Comparison of ENCODE assay signal across 23 cellular contexts in genomic region chr6:1315201-1315559, GRCh38. TPM values are rescaled to one million over a fixed set of nuclear protein-coding genes. Genes with fewer than 3 reads are reported as not detected.
A peak's percentile ranks its signal among the peaks of the same experiment; 100 is the strongest.
DNase-seq lines count a peak whose midpoint lies in the region; ATAC-seq and TF ChIP-seq lines count a peak whose summit lies in the region.
"Had no signal": no experiment of that assay in that cellular context is flagged by ENCODE, and none has a peak within 500 bp of the region (broad histone marks: within the 10 kb centered on the region; RNA-seq: fewer than 3 reads in every experiment).

No MANE protein-coding gene starts in this region.

- 37 to 58% (median 44%) methylated on average over 1 of the region's 1 CpG for WGBS in stomach, 5 donors
- 65 to 88% methylated on average over 1 of the region's 1 CpG for WGBS in thyroid gland, 2 donors

- H3K36me3 ChIP-seq in lower lobe of right lung, result no peaks in the 10 kb centered on the region
- H3K36me3 ChIP-seq in stomach, result no peaks in the 10 kb centered on the region
- no peaks in the 10 kb centered on the region for H3K36me3 ChIP-seq in thyroid gland
- H3K36me3 ChIP-seq: adrenal gland, breast epithelium, gastroesophageal sphincter, tibial nerve had no signal

- DNase-seq in GM20000 (ENCODE audit: low spot score) (peak; percentile 29), lower lobe of right lung (no peak), stomach (no peak), DMS 273 treated with DMSO at 0.1 percent for 48 hours (lab: John Stamatoyannopoulos, UW) (no peak), thyroid gland (no peak), cardiac septum (ENCODE audit: low spot score) (no peak)
- DNase-seq: activated CD4-positive, alpha-beta T cell treated with anti-CD3 and anti-CD28 coated beads for 4 hours; activated effector memory CD4-positive, alpha-beta T cell treated with Interleukin-2 at 50 U/mL for 16 hours; adrenal gland; AML-193; dermis blood vessel endothelial cell; kidney glomerular epithelial cell; mammary epithelial cell; NCI-H1417 treated with DMSO at 0.1 percent for 48 hours; NCI-H510A; stimulated activated naive CD8-positive, alpha-beta T cell treated with anti-CD3 and anti-CD28 coated beads, Interleukin-15, Interleukin-2, amounts not matched to agents 100 U/mL and 50 U/mL, for 24 hours; SW 1271 had no signal

- H3K27me3 ChIP-seq in lower lobe of right lung (ENCODE audit: low read depth), result peaks cover 51% of the 10 kb centered on the region
- H3K27me3 ChIP-seq in stomach, result peaks cover 0 to 63% (median 30%) of the 10 kb centered on the region in 3 donors
- no peaks in the 10 kb centered on the region for H3K27me3 ChIP-seq in thyroid gland

- ATAC-seq in lower lobe of right lung, result no peak
- ATAC-seq: gastroesophageal sphincter; stimulated activated naive CD8-positive, alpha-beta T cell treated with anti-CD3 and anti-CD28 coated beads, Interleukin-15, Interleukin-2, amounts not matched to agents 100 U/mL and 50 U/mL, for 24 hours had no signal

- H3K9me3 ChIP-seq in lower lobe of right lung, result no peaks in the 10 kb centered on the region
- H3K9me3 ChIP-seq in stomach, result no peaks in the 10 kb centered on the region
- no peaks in the 10 kb centered on the region for H3K9me3 ChIP-seq in thyroid gland
- H3K9me3 ChIP-seq: adrenal gland, breast epithelium, gastroesophageal sphincter had no signal

- TF ChIP-seq POLR2A in stomach (IDR thresholded peaks at IDR 0.05), result no peak
- TF ChIP-seq POLR2A in thyroid gland (IDR thresholded peaks at IDR 0.05), result no peak

- peaks cover 37% of the 10 kb centered on the region for H3K4me1 ChIP-seq in lower lobe of right lung
- H3K4me1 ChIP-seq in stomach, result peaks cover 5 to 47% (median 35%) of the 10 kb centered on the region in 4 donors
- peaks cover 4 to 24% of the 10 kb centered on the region in 2 donors for H3K4me1 ChIP-seq in thyroid gland

- peaks cover 58% of the 10 kb centered on the region for H3K27me3 Mint-ChIP-seq in brain

- intact Hi-C loops in lower lobe of right lung (cut with DNase I) (no loop called here), stomach (cut with DNase I; ENCODE audit: low total_unique reads) (no loop called here), thyroid gland (cut with DNase I) (no loop called here), cardiac septum (cut with DNase I) (no loop called here)

- no peaks in the 10 kb centered on the region for H3K36me3 Mint-ChIP-seq in brain

- peak overlapping the region; percentile 46 to 82 (median 73) for H3K4me3 Mint-ChIP-seq in brain

- peak overlapping the region; percentile 50 for H3K4me3 ChIP-seq in lower lobe of right lung
- H3K4me3 ChIP-seq in stomach, result peak overlapping the region in 2 of 4 donors; percentile 18 to 60
- H3K4me3 ChIP-seq in thyroid gland (replicated peaks in 1 of 3), result no peak overlapping the region
- H3K4me3 ChIP-seq: adrenal gland had no signal

- H3K9me3 Mint-ChIP-seq in brain, result peaks cover 0 to 14% (median 9%) of the 10 kb centered on the region in 5 experiments

- H3K4me1 Mint-ChIP-seq in brain, result peaks cover 21% of the 10 kb centered on the region

- no peak overlapping the region for H3K27ac Mint-ChIP-seq in brain

- TF ChIP-seq EP300 in stomach (IDR thresholded peaks at IDR 0.05), result no peak

- no peak for TF ChIP-seq CTCF in GM20000 (IDR thresholded peaks at IDR 0.05; ENCODE audit: extremely low read depth, missing control alignments)
- no peak for TF ChIP-seq CTCF in brain (conservative IDR thresholded peaks at IDR 0.05)
- TF ChIP-seq CTCF in lower lobe of right lung (IDR thresholded peaks at IDR 0.05), result no peak
- TF ChIP-seq CTCF in stomach (IDR thresholded peaks at IDR 0.05), result no peak
- TF ChIP-seq CTCF in thyroid gland (IDR thresholded peaks at IDR 0.05), result no peak

- H3K27ac ChIP-seq in lower lobe of right lung, result no peak overlapping the region
- peak overlapping the region; percentile 80 to 91 (median 87) for H3K27ac ChIP-seq in stomach
- no peak overlapping the region for H3K27ac ChIP-seq in thyroid gland
- H3K27ac ChIP-seq: adrenal gland, breast epithelium, tibial nerve had no signal

RNA-seq across cellular contexts. Expression of gene FOXQ1, which starts 3.3 kb away (rescaled TPM):
- 0.98 TPM for polyA plus RNA-seq in brain (ENCODE audit: insufficient read depth, low read depth, low replicate concordance)
- total RNA-seq in lower lobe of right lung, result 7.5 TPM
- 10 to 100 TPM in 4 of 5 donors, not detected in 1; 13.4 to 97.7 (median 38.2) TPM for total RNA-seq in stomach
- 10 to 100 TPM; 11.7 to 95.6 (median 17.4) TPM for polyA plus RNA-seq in stomach
- total RNA-seq in thyroid gland, result 1 to 10 TPM in 2 of 4 donors, under 1 TPM in 2; 0.45 to 5.5 (median 1.7) TPM
- not detected for total RNA-seq in cardiac septum
- total RNA-seq: dermis blood vessel endothelial cell, G401, posterior vena cava had no signal

Comparison
In these comparisons a context has a peak if more than half of its experiments do, and no peak if none do; other contexts are left out.
1. H3K27ac ChIP-seq: peak in stomach (5 of 5); none in lower lobe of right lung (single experiment) and thyroid gland (0 of 3).